In genomic region chr3:16860234-16860633, GRCh38 we compare ENCODE assay signal across 25 cellular contexts.
"Had no signal": no experiment of that assay in that cellular context is flagged by ENCODE, and none has a peak within 500 bp of the region (broad histone marks: within the 10 kb centered on the region; RNA-seq: fewer than 3 reads in every experiment).

No MANE protein-coding gene starts in this region.

- H3K27me3 ChIP-seq: neural progenitor cell, neutrophil, right atrium auricular region, right lobe of liver, testis, thyroid gland, uterus had no signal

- ATAC-seq: natural killer cell; stimulated activated memory B cell treated with anti-CD40 and anti-IgM and Interleukin-4, amounts not matched to agents 10 μg/mL and 1 μg/mL and 100 μg/mL, for 72 hours; stimulated activated naive CD8-positive, alpha-beta T cell treated with anti-CD3 and anti-CD28 coated beads, Interleukin-15, amount 100 ng/mL, for 72 hours had no signal

- H3K9ac ChIP-seq: neural progenitor cell, parathyroid adenoma had no signal

- DNase-seq: islet precursor cell; left ventricle myocardium inferior; mesendoderm; naive B cell; natural killer cell; nephron progenitor cell; occipital lobe; right lobe of liver; stimulated activated CD4-positive, alpha-beta T cell treated with anti-CD3 and anti-CD28 coated beads, Interleukin-1b, Interleukin-23, amount 100 ng/mL, for 48 hours; stimulated activated CD4-positive, alpha-beta T cell treated with anti-CD3 and anti-CD28 coated beads, Interleukin-2, amount 100 ng/mL, for 48 hours; stimulated activated CD4-positive, alpha-beta T cell treated with anti-CD3 and anti-CD28 coated beads, Interleukin-4, amount 100 ng/mL, for 4 hours; stimulated activated CD8-positive, alpha-beta memory T cell treated with anti-CD3 and anti-CD28 coated beads, Interleukin-4, amount 100 ng/mL, for 48 hours; stimulated activated naive CD4-positive, alpha-beta T cell treated with Interleukin-2 at 50 U/mL for 16 hours; stimulated activated naive CD8-positive, alpha-beta T cell treated with anti-CD3 and anti-CD28 coated beads, Interleukin-15, amount 100 ng/mL, for 72 hours; testis; thyroid gland; trophoblast cell; uterus had no signal

- H3K27ac ChIP-seq: left ventricle myocardium inferior, neural progenitor cell, neutrophil, parathyroid adenoma, right atrium auricular region, right lobe of liver, testis, thyroid gland, uterus had no signal

- H3K4me3 ChIP-seq: left ventricle myocardium inferior, lung, neural progenitor cell, right atrium auricular region, right lobe of liver, smooth muscle cell, testis, thyroid gland, uterus had no signal

- H3K4me1 ChIP-seq: left ventricle myocardium inferior, neural progenitor cell, parathyroid adenoma, right atrium auricular region, right lobe of liver, testis, thyroid gland had no signal

- H3K9me3 ChIP-seq: neutrophil, right atrium auricular region, right lobe of liver, testis, thyroid gland, uterus had no signal

- H3K36me3 ChIP-seq: left ventricle myocardium inferior, neural progenitor cell, neutrophil, right atrium auricular region, right lobe of liver, thyroid gland, uterus had no signal
